In genomic region chr5:53095931-53096525, GRCh38 we compare ENCODE assay signal across 9 cellular contexts. TPM values are rescaled to one million over a fixed set of nuclear protein-coding genes. Genes with fewer than 3 reads are reported as not detected.
DNase-seq lines count a peak whose midpoint lies in the region; ATAC-seq and TF ChIP-seq lines count a peak whose summit lies in the region.
"Had no signal": no experiment of that assay in that cellular context is flagged by ENCODE, and none has a peak within 500 bp of the region (broad histone marks: within the 10 kb centered on the region; RNA-seq: fewer than 3 reads in every experiment).

No MANE protein-coding gene starts in this region.

- H3K4me2 ChIP-seq in OCI-LY3 (ENCODE audit: low read length) (peak overlapping the region; percentile 47), neural progenitor cell (no peak overlapping the region)

- TF ChIP-seq POLR2A in esophagus squamous epithelium (IDR thresholded peaks at IDR 0.05) (no peak), testis (IDR thresholded peaks at IDR 0.05) (no peak)

- H3K4me1 ChIP-seq in OCI-LY3 (ENCODE audit: low read length) (peaks cover 48% of the 10 kb centered on the region), esophagus squamous epithelium (no peaks in the 10 kb centered on the region), neural progenitor cell (no peaks in the 10 kb centered on the region), testis (no peaks in the 10 kb centered on the region)

- no peak overlapping the region for H3K27ac Mint-ChIP-seq in neural progenitor cell
- H3K27ac Mint-ChIP-seq: IgD-negative memory B cell had no signal

- H4K20me1 ChIP-seq in OCI-LY3 (ENCODE audit: insufficient read depth, low read length) (no peaks in the 10 kb centered on the region), neural progenitor cell (ENCODE audit: low read depth) (no peaks in the 10 kb centered on the region)

- no peaks in the 10 kb centered on the region for H3F3A ChIP-seq in neural progenitor cell (ENCODE audit: low read depth)

- peaks cover 26% of the 10 kb centered on the region for H3K36me3 ChIP-seq in OCI-LY3 (replicated peaks; ENCODE audit: low read depth, low read length)
- peaks cover 3 to 88% (median 15%) of the 10 kb centered on the region in 3 donors for H3K36me3 ChIP-seq in esophagus squamous epithelium
- no peaks in the 10 kb centered on the region for H3K36me3 ChIP-seq in neural progenitor cell
- no peaks in the 10 kb centered on the region for H3K36me3 ChIP-seq in testis (ENCODE audit: low read depth, missing control alignments)

- H3K9ac ChIP-seq in OCI-LY3 (ENCODE audit: low read length), result peak overlapping the region; percentile 54
- H3K9ac ChIP-seq in neural progenitor cell, result no peak overlapping the region

- WGBS in esophagus squamous epithelium, 2 donors, result 11 to 18% methylated on average over 3 of the region's 3 CpGs
- 32 to 36% methylated on average over 3 of the region's 3 CpGs for WGBS in testis, 2 donors

- no peaks in the 10 kb centered on the region for H3K9me3 Mint-ChIP-seq in neural progenitor cell
- H3K9me3 Mint-ChIP-seq: IgD-negative memory B cell had no signal

- peak overlapping the region; percentile 100 for H3K27ac ChIP-seq in OCI-LY3 (ENCODE audit: low read length)
- no peak overlapping the region for H3K27ac ChIP-seq in esophagus squamous epithelium
- no peak overlapping the region for H3K27ac ChIP-seq in neural progenitor cell
- no peak overlapping the region for H3K27ac ChIP-seq in testis

- H3K4me1 Mint-ChIP-seq in neural progenitor cell, result peaks cover 2% of the 10 kb centered on the region

- ATAC-seq in GM18870 (IDR thresholded peaks at IDR 0.05; ENCODE audit: unreplicated experiment) (peak; percentile 85), HG03354 (IDR thresholded peaks at IDR 0.05; ENCODE audit: poor library complexity, severe bottlenecking, unreplicated experiment) (peak; percentile 86)

- TF ChIP-seq CTCF in OCI-LY3 (IDR thresholded peaks at IDR 0.05; ENCODE audit: low read depth, low read length) (peak; percentile 71), esophagus squamous epithelium (IDR thresholded peaks at IDR 0.05) (peak; percentile 74 to 92 (median 84)), neural progenitor cell (IDR thresholded peaks at IDR 0.05) (peak; percentile 86), testis (IDR thresholded peaks at IDR 0.05) (peak; percentile 73 to 81 (median 78))

- DNase-seq in Ammon's horn (ENCODE audit: low spot score) (peak; percentile 80), activated T-cell treated with anti-CD3 and anti-CD28 coated beads for 48 hours (ENCODE audit: low read depth) (peak; percentile 48), esophagus squamous epithelium (lab: John Stamatoyannopoulos, UW) (no peak), neural progenitor cell (ENCODE audit: low spot score) (peak; percentile 35), testis (peak; percentile 81)

- H3K27me3 Mint-ChIP-seq in neural progenitor cell (ENCODE audit: insufficient read depth, low read depth), result no peaks in the 10 kb centered on the region
- H3K27me3 Mint-ChIP-seq: IgD-negative memory B cell had no signal

- H3K4me3 ChIP-seq in OCI-LY3 (ENCODE audit: low read length), result no peak overlapping the region
- H3K4me3 ChIP-seq in esophagus squamous epithelium, result no peak overlapping the region
- no peak overlapping the region for H3K4me3 ChIP-seq in neural progenitor cell
- H3K4me3 ChIP-seq in testis, result no peak overlapping the region

- H2AFZ ChIP-seq in OCI-LY3 (ENCODE audit: low read depth, low read length), result no peak overlapping the region
- H2AFZ ChIP-seq in neural progenitor cell (replicated peaks), result no peak overlapping the region

- H3K9me3 ChIP-seq in OCI-LY3 (ENCODE audit: insufficient read depth, low read length) (no peaks in the 10 kb centered on the region), esophagus squamous epithelium (no peaks in the 10 kb centered on the region), neural progenitor cell (ENCODE audit: low read depth) (no peaks in the 10 kb centered on the region), testis (no peaks in the 10 kb centered on the region)

- H3K4me3 Mint-ChIP-seq in neural progenitor cell, result no peak overlapping the region
- H3K4me3 Mint-ChIP-seq: IgD-negative memory B cell had no signal

- H3K27me3 ChIP-seq in OCI-LY3 (ENCODE audit: low read depth, low read length), result no peaks in the 10 kb centered on the region
- H3K27me3 ChIP-seq in esophagus squamous epithelium, result no peaks in the 10 kb centered on the region
- no peaks in the 10 kb centered on the region for H3K27me3 ChIP-seq in neural progenitor cell
- no peaks in the 10 kb centered on the region for H3K27me3 ChIP-seq in testis

- intact Hi-C loops in esophagus squamous epithelium (cut with DNase I) (loop anchor here (5.0 kb wide), 1 partner anchor 149 kb away; no protein-coding TSS in a partner anchor), testis (cut with DNase I; ENCODE audit: low total_unique reads) (no loop called here)

- H3K36me3 Mint-ChIP-seq in neural progenitor cell, result peaks cover 13% of the 10 kb centered on the region

- H3K79me2 ChIP-seq in OCI-LY3 (ENCODE audit: low read length), result no peaks in the 10 kb centered on the region
- no peaks in the 10 kb centered on the region for H3K79me2 ChIP-seq in neural progenitor cell (ENCODE audit: low read depth)

RNA-seq across cellular contexts. Expression of gene MOCS2, which starts 13.5 kb away (rescaled TPM):
- total RNA-seq in esophagus squamous epithelium (10 to 100 TPM; 13.2 to 29.6 (median 25.4) TPM), neural progenitor cell (ENCODE audit: low replicate concordance) (29.9 and 34.7 TPM in 2 replicates), testis (10 to 100 TPM; 45.6 to 46.1 TPM)
- 39.6 TPM for polyA plus RNA-seq in testis (ENCODE audit: insufficient read depth, low read depth, low replicate concordance)
